In the genomic region with DNA sequence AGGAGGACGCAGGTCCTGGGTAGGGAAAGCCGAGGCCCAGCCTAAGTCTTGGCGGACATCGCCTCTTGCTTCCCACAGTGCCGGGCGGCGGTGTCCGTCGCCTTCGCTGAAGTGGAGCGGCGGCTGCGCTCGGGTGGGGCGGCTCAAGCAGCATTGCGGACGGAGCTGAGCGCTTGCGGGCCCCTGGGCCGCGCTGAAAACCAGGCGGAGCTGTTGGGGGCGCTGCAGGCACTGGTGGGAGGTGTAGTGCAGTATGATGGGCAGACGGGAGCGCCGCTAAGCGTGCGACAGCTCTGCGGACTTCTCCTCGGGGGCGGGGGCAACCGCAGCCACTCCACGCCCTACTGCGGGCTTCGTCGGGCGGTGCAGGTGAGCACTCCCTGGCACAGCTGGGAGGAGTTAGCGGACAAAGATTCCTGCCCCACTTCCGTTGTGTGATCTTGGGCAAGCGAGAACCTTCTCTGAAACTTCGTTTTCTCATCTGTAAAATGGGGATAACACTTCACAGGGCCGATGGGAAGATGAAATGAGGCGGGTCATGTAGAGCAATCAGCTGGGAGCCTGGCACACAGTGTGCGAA, we compare ENCODE assay signal across 8 cellular contexts. TPM values are rescaled to one million over a fixed set of nuclear protein-coding genes. Genes with fewer than 3 reads are reported as not detected.
DNase-seq lines count a peak whose midpoint lies in the region; ATAC-seq, FAIRE-seq and TF ChIP-seq lines count a peak whose summit lies in the region.

No MANE protein-coding gene starts in this region.

- WGBS in A549 (ENCODE audit: missing lambda C conversion rate): 9% methylated on average over 15 of the region's 44 CpGs
- WGBS in ectodermal cell, 2 experiments: 4% methylated on average over 44 of the region's 44 CpGs

- H3K4me3 ChIP-seq in A549: peak overlapping the region; percentile 74
- H3K4me3 ChIP-seq in ectodermal cell (ENCODE audit: insufficient read depth, low read depth, low read length): peak overlapping the region; percentile 48
- peak overlapping the region; percentile 38 for H3K4me3 ChIP-seq in mucosa of descending colon

- peak overlapping the region; percentile 92 for H3K4me2 ChIP-seq in A549

- CTCF ChIA-PET in A549 (lab: Yijun Ruan, JAX): interaction anchor here (0.6 to 2.0 kb wide), 11 partner anchors 9 to 1611 kb away, joined by 3 to 12 read pairs (median 5); no protein-coding TSS in a partner anchor

- no peak for FAIRE-seq in A549 (lab: Jason Lieb, UNC)

- no peaks in the 10 kb centered on the region for H3K36me3 ChIP-seq in ectodermal cell (ENCODE audit: control insufficient read depth, insufficient read depth, low read length)
- H3K36me3 ChIP-seq in mucosa of descending colon (ENCODE audit: low read depth): no peaks in the 10 kb centered on the region

- DNase-seq in A549 (ENCODE audit: low read depth in 1 of 2, low spot score in 1 of 2): peak; percentile 85 to 92
- peak; percentile 89 for DNase-seq in NCI-H2196 treated with DMSO at 0.1 percent for 48 hours (lab: John Stamatoyannopoulos, UW; ENCODE audit: unreplicated experiment)
- peak; percentile 31 to 45 for DNase-seq in activated CD4-positive, alpha-beta T cell treated with anti-CD3 and anti-CD28 coated beads, Interleukin-2, amount 50 U/mL, for 4 hours
- peak; percentile 90 to 94 (median 94) for DNase-seq in mucosa of descending colon
- peak; percentile 22 to 54 for DNase-seq in stimulated activated CD8-positive, alpha-beta memory T cell treated with anti-CD3 and anti-CD28 coated beads, Interleukin-7, amount 100 ng/mL, for 4 hours (ENCODE audit: low read depth in 2 of 2)

- H3K4me1 ChIP-seq in A549 (peaks cover 3% of the 10 kb centered on the region; the same call in 1 of the 3 replicates), ectodermal cell (ENCODE audit: control insufficient read depth, insufficient read depth, low read length) (no peaks in the 10 kb centered on the region), mucosa of descending colon (ENCODE audit: low read depth) (peaks cover 7% of the 10 kb centered on the region)

- ATAC-seq in A549 (peak; percentile 91 to 96), GM18519 (IDR thresholded peaks at IDR 0.05; ENCODE audit: low FRiP score, unreplicated experiment) (peak; percentile 85), HG03039 (IDR thresholded peaks at IDR 0.05; ENCODE audit: unreplicated experiment) (peak; percentile 76), mucosa of descending colon (peak; percentile 95)

- TF ChIP-seq CTCF in A549 (IDR thresholded peaks at IDR 0.05) (peak; percentile 56), mucosa of descending colon (IDR thresholded peaks at IDR 0.05) (peak; percentile 30)

- H3K9me3 ChIP-seq in A549 (no peaks in the 10 kb centered on the region), ectodermal cell (ENCODE audit: control insufficient read depth, low read length) (no peaks in the 10 kb centered on the region), mucosa of descending colon (no peaks in the 10 kb centered on the region)

- TF ChIP-seq POLR2A in A549 (IDR thresholded peaks at IDR 0.05; ENCODE audit: low read length): peak; percentile 49

- intact Hi-C loops in mucosa of descending colon (cut with DNase I, micrococcal nuclease): no loop called here

- no peak for TF ChIP-seq EP300 in A549 (IDR thresholded peaks at IDR 0.05)

- peaks cover 64% of the 10 kb centered on the region for H3K27me3 ChIP-seq in ectodermal cell (ENCODE audit: control insufficient read depth, insufficient read depth, low read length, poor library complexity, severe bottlenecking)

- TF ChIP-seq RAD21 in A549 (conservative IDR thresholded peaks at IDR 0.05 in 1 of 2, IDR thresholded peaks at IDR 0.05 in 1 of 2): peak in 1 of 2 experiments; percentile 34; a peak in 2 of 5 replicates

- H3K27ac ChIP-seq in A549 (peak overlapping the region; percentile 89 to 96), ectodermal cell (ENCODE audit: insufficient read depth, low read depth, low read length, poor library complexity, severe bottlenecking) (no peak overlapping the region)

- POLR2A ChIA-PET in A549 (lab: Yijun Ruan, JAX): interaction anchor here (0.5 to 1.5 kb wide), 8 partner anchors 9 to 1237 kb away, joined by 3 to 13 read pairs (median 5); partner anchors contain the start of gene ZNF184

TF ChIP-seq in A549, 52 proteins besides CTCF, POLR2A, EP300 and RAD21:
- TF ChIP-seq RCOR1 (IDR thresholded peaks at IDR 0.05; ENCODE audit: low read depth, low read length) (no peak), TFCP2L1 (CRISPR knock-in tag; IDR thresholded peaks at IDR 0.05) (no peak), PHF8 (IDR thresholded peaks at IDR 0.05; ENCODE audit: borderline replicate concordance, low read depth) (peak; percentile 34; the same call in 1 of the 2 replicates), CBX8 (IDR thresholded peaks at IDR 0.05) (no peak), JUN (IDR thresholded peaks at IDR 0.05) (peak in 1 of 2 experiments; percentile 49; a peak in 1 of 5 replicates), KDM1A (IDR thresholded peaks at IDR 0.05; ENCODE audit: low read depth) (peak; percentile 94), HDAC2 (IDR thresholded peaks at IDR 0.05) (peak; percentile 88; the same call in 1 of the 2 replicates), SMC3 (IDR thresholded peaks at IDR 0.05) (0 out of 3 replicates have a peak, but pooled peaks have one; percentile 13), HMGXB4 (CRISPR knock-in tag; IDR thresholded peaks at IDR 0.05; ENCODE audit: borderline replicate concordance) (no peak)
- TF ChIP-seq, protein P1, sequence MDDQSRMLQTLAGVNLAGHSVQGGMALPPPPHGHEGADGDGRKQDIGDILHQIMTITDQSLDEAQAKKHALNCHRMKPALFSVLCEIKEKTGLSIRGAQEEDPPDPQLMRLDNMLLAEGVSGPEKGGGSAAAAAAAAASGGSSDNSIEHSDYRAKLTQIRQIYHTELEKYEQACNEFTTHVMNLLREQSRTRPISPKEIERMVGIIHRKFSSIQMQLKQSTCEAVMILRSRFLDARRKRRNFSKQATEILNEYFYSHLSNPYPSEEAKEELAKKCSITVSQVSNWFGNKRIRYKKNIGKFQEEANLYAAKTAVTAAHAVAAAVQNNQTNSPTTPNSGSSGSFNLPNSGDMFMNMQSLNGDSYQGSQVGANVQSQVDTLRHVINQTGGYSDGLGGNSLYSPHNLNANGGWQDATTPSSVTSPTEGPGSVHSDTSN (IDR thresholded peaks at IDR 0.05): peak; percentile 88
TF ChIP-seq in A549: peak in this region for 6.

RNA-seq across cellular contexts. Expression of gene PRSS16, which starts 4.3 kb away (rescaled TPM):
- polyA plus RNA-seq in A549 (2011; rRNA removed) (11.0 and 11.4 TPM in 2 replicates), A549 (2017; fragmentation: RNase III; extraction: RNeasy Plus Mini Kit Qiagen cat#74134 plus additional on column Dnase treatment) (3.1 to 3.9 TPM (median 3.7 TPM) in 3 replicates)
- 5.0 and 5.7 TPM in 2 replicates for polyA plus RNA-seq in A549 (2012; cell fraction: cytosol; rRNA removed)
- 3.7 and 4.4 TPM in 2 replicates for polyA plus RNA-seq in A549 (2012; cell fraction: nucleus; rRNA removed)
- polyA minus RNA-seq in A549 (2011; rRNA and poly(A)+ RNA removed): 5.3 and 6.1 TPM in 2 replicates
- polyA plus RNA-seq in ectodermal cell (2013, experiment 1 of 4): 6.2 TPM
- 3.9 TPM for polyA plus RNA-seq in ectodermal cell (2013, experiment 2 of 4)
- 3.8 TPM for polyA plus RNA-seq in ectodermal cell (2013, experiment 3 of 4)
- 6.0 TPM for polyA plus RNA-seq in ectodermal cell (2013, experiment 4 of 4)
- total RNA-seq in mucosa of descending colon: 10 to 100 TPM; 13.0 to 32.1 (median 22.4) TPM

Comparison
In these comparisons a context has a peak if more than half of its experiments do, and no peak if none do; other contexts are left out.
1. DNase-seq: peak in every context shown above with its lines; median percentile 94 in mucosa of descending colon; 89 in NCI-H2196 treated with DMSO at 0.1 percent for 48 hours; 88 in A549; 38 in activated CD4-positive, alpha-beta T cell treated with anti-CD3 and anti-CD28 coated beads, Interleukin-2, amount 50 U/mL, for 4 hours; 38 in stimulated activated CD8-positive, alpha-beta memory T cell treated with anti-CD3 and anti-CD28 coated beads, Interleukin-7, amount 100 ng/mL, for 4 hours.